8 cellular contexts compared by ENCODE assay signal in genomic region chr2:26298638-26299393, GRCh38. TPM values are rescaled to one million over a fixed set of nuclear protein-coding genes. Genes with fewer than 3 reads are reported as not detected.
DNase-seq lines count a peak whose midpoint lies in the region; ATAC-seq and TF ChIP-seq lines count a peak whose summit lies in the region.

No MANE protein-coding gene starts in this region.

- H3K27ac ChIP-seq in Peyer's patch (peak overlapping the region; percentile 63 to 76 (median 70)), breast epithelium (peak overlapping the region; percentile 87 to 92)

- H3K4me1 ChIP-seq in Peyer's patch, result peaks cover 0 to 10% (median 7%) of the 10 kb centered on the region in 4 donors
- H3K4me1 ChIP-seq in breast epithelium, result peaks cover 4 to 5% of the 10 kb centered on the region in 2 donors

- intact Hi-C loops in breast epithelium (cut with DNase I; ENCODE audit: low total_unique reads), result no loop called here

- TF ChIP-seq POLR2A in Peyer's patch (IDR thresholded peaks at IDR 0.05), result no peak
- TF ChIP-seq POLR2A in breast epithelium (IDR thresholded peaks at IDR 0.05), result no peak

- H3K4me3 ChIP-seq in Peyer's patch (peak overlapping the region; percentile 50 to 66 (median 56)), breast epithelium (peak overlapping the region; percentile 56 to 65 (median 61)), kidney epithelial cell (ENCODE audit: low read depth, low read length) (peak overlapping the region; percentile 23)

- TF ChIP-seq CTCF in Peyer's patch (IDR thresholded peaks at IDR 0.05), result no peak
- TF ChIP-seq CTCF in breast epithelium (IDR thresholded peaks at IDR 0.05), result no peak
- no peak for TF ChIP-seq CTCF in kidney epithelial cell (IDR thresholded peaks at IDR 0.05; ENCODE audit: insufficient read depth, low read length, poor library complexity, severe bottlenecking)

- H3K9me3 ChIP-seq in Peyer's patch (no peaks in the 10 kb centered on the region), breast epithelium (no peaks in the 10 kb centered on the region)

- H3K27me3 ChIP-seq in Peyer's patch (no peaks in the 10 kb centered on the region), breast epithelium (no peaks in the 10 kb centered on the region), kidney epithelial cell (ENCODE audit: control insufficient read depth, insufficient read depth, low read length) (no peaks in the 10 kb centered on the region)

- DNase-seq in EL (peak; percentile 70), Peyer's patch (peak; percentile 42 to 65 (median 63)), breast epithelium (ENCODE audit: low spot score in 2 of 2) (peak in 1 of 2 donors; percentile 61), kidney epithelial cell (ENCODE audit: low read depth) (no peak), RKO (ENCODE audit: low spot score) (no peak), DMS153 (lab: John Stamatoyannopoulos, UW) (no peak)
- peak; percentile 10 to 25 for DNase-seq in stimulated activated CD4-positive, alpha-beta T cell treated with anti-CD3 and anti-CD28 coated beads, Interleukin-1b, Interleukin-23, amount 100 ng/mL, for 4 hours (ENCODE audit: low read depth in 2 of 2)

- H3K36me3 ChIP-seq in Peyer's patch (no peaks in the 10 kb centered on the region), breast epithelium (no peaks in the 10 kb centered on the region), kidney epithelial cell (ENCODE audit: control insufficient read depth, insufficient read depth, low read length) (no peaks in the 10 kb centered on the region)

- no peak for ATAC-seq in HG03135 (IDR thresholded peaks at IDR 0.05; ENCODE audit: unreplicated experiment)

RNA-seq across cellular contexts. Expression of gene SELENOI, which starts 47.1 kb away (rescaled TPM):
- 10 to 100 TPM; 28.1 to 82.1 (median 51.2) TPM for total RNA-seq in Peyer's patch
- 10 to 100 TPM in 2 of 3 donors, 1 to 10 TPM in 1; 6.6 to 26.3 (median 17.4) TPM for total RNA-seq in breast epithelium
- 21.4 and 28.5 TPM in 2 replicates for total RNA-seq in kidney epithelial cell

RNA-seq across cellular contexts. Expression of gene ADGRF3, which starts 47.8 kb away (rescaled TPM):
- total RNA-seq in Peyer's patch, result 1 to 10 TPM in 1 of 4 donors, not detected in 3; 4.1 TPM
- total RNA-seq in breast epithelium, result under 1 TPM in 1 of 3 donors, not detected in 2; under 0.01 TPM
- total RNA-seq in kidney epithelial cell, result 0.07 and 0.08 TPM in 2 replicates

RNA-seq across cellular contexts. Expression of gene HADHB, which starts 54.1 kb away (rescaled TPM):
- total RNA-seq in Peyer's patch (100 to 1,000 TPM; 120 to 413 (median 251) TPM), breast epithelium (100 to 1,000 TPM; 139 to 157 (median 147) TPM), kidney epithelial cell (98.3 and 105 TPM in 2 replicates)

RNA-seq across cellular contexts. Expression of gene HADHA, which starts 54.4 kb away (rescaled TPM):
- total RNA-seq in Peyer's patch (100 to 1,000 TPM; 105 to 438 (median 267) TPM), breast epithelium (100 to 1,000 TPM; 139 to 156 (median 141) TPM), kidney epithelial cell (109 and 115 TPM in 2 replicates)

Comparison
In these comparisons a context has a peak if more than half of its experiments do, and no peak if none do; other contexts are left out.
1. DNase-seq: peak in EL (single experiment), Peyer's patch (3 of 3) and stimulated activated CD4-positive, alpha-beta T cell treated with anti-CD3 and anti-CD28 coated beads, Interleukin-1b, Interleukin-23, amount 100 ng/mL, for 4 hours (2 of 2); none in kidney epithelial cell (single experiment), RKO (single experiment) and DMS153 (single experiment).
2. Peak in every context shown above with its lines, with median percentiles within 50 percentile points of each other: H3K4me3 ChIP-seq.